8 cellular contexts compared by ENCODE assay signal in the genomic region with DNA sequence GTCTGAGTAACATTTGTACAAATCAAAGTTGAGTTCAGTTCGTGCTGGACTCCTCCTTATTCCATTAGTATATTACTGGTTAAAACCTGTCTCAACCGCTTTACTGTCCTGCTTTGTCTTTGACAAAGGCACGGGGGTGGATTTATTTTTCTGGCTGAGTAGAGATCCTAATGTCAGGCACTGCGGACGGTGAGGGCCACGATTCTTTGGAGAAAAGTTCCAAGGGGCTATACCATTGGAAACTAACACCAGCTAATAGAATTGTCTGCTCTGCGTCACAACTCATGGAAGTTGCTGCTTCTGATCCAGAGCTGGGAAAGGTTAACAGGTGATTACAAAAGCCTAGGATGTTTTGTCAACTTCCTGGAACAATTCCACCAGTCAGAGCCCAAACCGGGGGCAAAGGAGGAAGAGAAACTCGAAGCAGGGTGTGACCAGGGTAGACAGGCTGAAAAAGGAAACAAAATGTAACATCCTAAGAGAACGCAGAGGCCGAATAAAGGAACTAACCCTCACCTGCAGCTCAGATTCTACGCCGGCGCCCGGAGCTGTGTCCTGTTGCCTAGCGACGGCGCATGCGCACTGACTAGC. TPM values are rescaled to one million over a fixed set of nuclear protein-coding genes. Genes with fewer than 3 reads are reported as not detected.
DNase-seq lines count a peak whose midpoint lies in the region; ATAC-seq and FAIRE-seq lines count a peak whose summit lies in the region.

No MANE protein-coding gene starts in this region.

- peak overlapping the region; percentile 50 for H3K27ac ChIP-seq in substantia nigra (ENCODE audit: low read depth, low read length, poor library complexity, severe bottlenecking)

- peak overlapping the region; percentile 96 for H3K4me3 Mint-ChIP-seq in activated naive CD4-positive, alpha-beta T cell treated with anti-CD3 and anti-CD28 coated beads, Interleukin-2, amount 50 U/mL, for 24 hours
- peak overlapping the region; percentile 93 for H3K4me3 Mint-ChIP-seq in activated T-helper 17 cell treated with anti-CD3 and anti-CD28 coated beads, Interleukin-2, amount 50 U/mL, for 72 hours

- FAIRE-seq in islet of Langerhans (lab: Jason Lieb, UNC): peak; percentile 56
- no peak for FAIRE-seq in HTR-8/SVneo (lab: Jason Lieb, UNC)

- peaks cover 15% of the 10 kb centered on the region for H3K4me1 Mint-ChIP-seq in activated naive CD4-positive, alpha-beta T cell treated with anti-CD3 and anti-CD28 coated beads, Interleukin-2, amount 50 U/mL, for 24 hours
- H3K4me1 Mint-ChIP-seq in activated T-helper 17 cell treated with anti-CD3 and anti-CD28 coated beads, Interleukin-2, amount 50 U/mL, for 72 hours: peaks cover 13% of the 10 kb centered on the region

- peak; percentile 90 for ATAC-seq in HG03175 (IDR thresholded peaks at IDR 0.05; ENCODE audit: unreplicated experiment)
- ATAC-seq in activated T-helper 17 cell treated with anti-CD3 and anti-CD28 coated beads, Interleukin-2, amount 50 U/mL, for 72 hours (replicated peaks): no peak

- no peaks in the 10 kb centered on the region for H3K27me3 Mint-ChIP-seq in activated naive CD4-positive, alpha-beta T cell treated with anti-CD3 and anti-CD28 coated beads, Interleukin-2, amount 50 U/mL, for 24 hours
- H3K27me3 Mint-ChIP-seq in activated T-helper 17 cell treated with anti-CD3 and anti-CD28 coated beads, Interleukin-2, amount 50 U/mL, for 72 hours: no peaks in the 10 kb centered on the region

- DNase-seq in activated naive CD4-positive, alpha-beta T cell treated with anti-CD3 and anti-CD28 coated beads, Interleukin-2, amount 50 U/mL, for 16 hours: no peak
- no peak for DNase-seq in substantia nigra (lab: John Stamatoyannopoulos, UW)
- no peak for DNase-seq in NCI-H524 treated with DMSO at 0.1 percent for 48 hours (lab: John Stamatoyannopoulos, UW)
- DNase-seq in HTR-8/SVneo (ENCODE audit: insufficient read length, low spot score): no peak

- H3K27ac Mint-ChIP-seq in activated naive CD4-positive, alpha-beta T cell treated with anti-CD3 and anti-CD28 coated beads, Interleukin-2, amount 50 U/mL, for 24 hours: peak overlapping the region; percentile 98
- H3K27ac Mint-ChIP-seq in activated T-helper 17 cell treated with anti-CD3 and anti-CD28 coated beads, Interleukin-2, amount 50 U/mL, for 72 hours: peak overlapping the region; percentile 96

- H3K9me3 Mint-ChIP-seq in activated naive CD4-positive, alpha-beta T cell treated with anti-CD3 and anti-CD28 coated beads, Interleukin-2, amount 50 U/mL, for 24 hours: no peaks in the 10 kb centered on the region
- peaks cover 4% of the 10 kb centered on the region for H3K9me3 Mint-ChIP-seq in activated T-helper 17 cell treated with anti-CD3 and anti-CD28 coated beads, Interleukin-2, amount 50 U/mL, for 72 hours

- no peaks in the 10 kb centered on the region for H3K36me3 Mint-ChIP-seq in activated naive CD4-positive, alpha-beta T cell treated with anti-CD3 and anti-CD28 coated beads, Interleukin-2, amount 50 U/mL, for 24 hours
- peaks cover 13% of the 10 kb centered on the region for H3K36me3 Mint-ChIP-seq in activated T-helper 17 cell treated with anti-CD3 and anti-CD28 coated beads, Interleukin-2, amount 50 U/mL, for 72 hours (ENCODE audit: low read depth)

RNA-seq across cellular contexts. Expression of a gene that starts 12.4 kb away (rescaled TPM):
- total RNA-seq in activated T-helper 17 cell treated with anti-CD3 and anti-CD28 coated beads, Interleukin-2, amount 50 U/mL, for 72 hours: not detected

RNA-seq across cellular contexts. Expression of a gene that starts 38.2 kb away (rescaled TPM):
- total RNA-seq in activated T-helper 17 cell treated with anti-CD3 and anti-CD28 coated beads, Interleukin-2, amount 50 U/mL, for 72 hours: not detected
